Comparison of ENCODE assay signal across 2 cellular contexts in the genomic region with DNA sequence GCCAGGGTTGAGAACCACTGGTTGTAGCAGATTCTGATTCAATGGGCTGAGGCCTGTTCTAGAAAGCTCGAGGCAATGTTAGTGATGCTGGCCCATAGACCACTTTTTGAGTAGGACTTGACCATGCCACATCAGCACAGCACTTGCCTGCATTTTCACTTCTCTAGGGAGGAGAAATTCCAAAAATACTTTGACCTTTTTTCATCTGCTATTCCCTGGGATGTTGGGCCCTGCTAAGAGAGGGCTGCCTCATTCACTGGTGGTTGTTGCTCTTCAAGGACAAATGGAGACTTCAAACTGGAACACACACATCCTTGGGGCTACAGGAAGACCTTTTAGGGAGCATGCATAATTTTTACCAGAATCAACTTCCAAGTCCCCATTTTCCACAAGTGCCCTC.
TF ChIP-seq lines count a peak whose summit lies in the region.

No MANE protein-coding gene starts in this region.

TF ChIP-seq in A549, 52 proteins besides CTCF, POLR2A, EP300 and RAD21:
- TF ChIP-seq CBX8 (IDR thresholded peaks at IDR 0.05): no peak
- TF ChIP-seq, protein P1, sequence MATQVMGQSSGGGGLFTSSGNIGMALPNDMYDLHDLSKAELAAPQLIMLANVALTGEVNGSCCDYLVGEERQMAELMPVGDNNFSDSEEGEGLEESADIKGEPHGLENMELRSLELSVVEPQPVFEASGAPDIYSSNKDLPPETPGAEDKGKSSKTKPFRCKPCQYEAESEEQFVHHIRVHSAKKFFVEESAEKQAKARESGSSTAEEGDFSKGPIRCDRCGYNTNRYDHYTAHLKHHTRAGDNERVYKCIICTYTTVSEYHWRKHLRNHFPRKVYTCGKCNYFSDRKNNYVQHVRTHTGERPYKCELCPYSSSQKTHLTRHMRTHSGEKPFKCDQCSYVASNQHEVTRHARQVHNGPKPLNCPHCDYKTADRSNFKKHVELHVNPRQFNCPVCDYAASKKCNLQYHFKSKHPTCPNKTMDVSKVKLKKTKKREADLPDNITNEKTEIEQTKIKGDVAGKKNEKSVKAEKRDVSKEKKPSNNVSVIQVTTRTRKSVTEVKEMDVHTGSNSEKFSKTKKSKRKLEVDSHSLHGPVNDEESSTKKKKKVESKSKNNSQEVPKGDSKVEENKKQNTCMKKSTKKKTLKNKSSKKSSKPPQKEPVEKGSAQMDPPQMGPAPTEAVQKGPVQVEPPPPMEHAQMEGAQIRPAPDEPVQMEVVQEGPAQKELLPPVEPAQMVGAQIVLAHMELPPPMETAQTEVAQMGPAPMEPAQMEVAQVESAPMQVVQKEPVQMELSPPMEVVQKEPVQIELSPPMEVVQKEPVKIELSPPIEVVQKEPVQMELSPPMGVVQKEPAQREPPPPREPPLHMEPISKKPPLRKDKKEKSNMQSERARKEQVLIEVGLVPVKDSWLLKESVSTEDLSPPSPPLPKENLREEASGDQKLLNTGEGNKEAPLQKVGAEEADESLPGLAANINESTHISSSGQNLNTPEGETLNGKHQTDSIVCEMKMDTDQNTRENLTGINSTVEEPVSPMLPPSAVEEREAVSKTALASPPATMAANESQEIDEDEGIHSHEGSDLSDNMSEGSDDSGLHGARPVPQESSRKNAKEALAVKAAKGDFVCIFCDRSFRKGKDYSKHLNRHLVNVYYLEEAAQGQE (IDR thresholded peaks at IDR 0.05): no peak
- TF ChIP-seq ZFP36 (IDR thresholded peaks at IDR 0.05; ENCODE audit: borderline replicate concordance, partially characterized antibody): no peak
- TF ChIP-seq FOSB (CRISPR knock-in tag; IDR thresholded peaks at IDR 0.05): no peak
- no peak for TF ChIP-seq JUNB (IDR thresholded peaks at IDR 0.05)
- no peak for TF ChIP-seq RNF2 (IDR thresholded peaks at IDR 0.05; ENCODE audit: borderline replicate concordance, low read depth)
- TF ChIP-seq HOXA7 (CRISPR knock-in tag; IDR thresholded peaks at IDR 0.05): no peak
- TF ChIP-seq, protein P2, sequence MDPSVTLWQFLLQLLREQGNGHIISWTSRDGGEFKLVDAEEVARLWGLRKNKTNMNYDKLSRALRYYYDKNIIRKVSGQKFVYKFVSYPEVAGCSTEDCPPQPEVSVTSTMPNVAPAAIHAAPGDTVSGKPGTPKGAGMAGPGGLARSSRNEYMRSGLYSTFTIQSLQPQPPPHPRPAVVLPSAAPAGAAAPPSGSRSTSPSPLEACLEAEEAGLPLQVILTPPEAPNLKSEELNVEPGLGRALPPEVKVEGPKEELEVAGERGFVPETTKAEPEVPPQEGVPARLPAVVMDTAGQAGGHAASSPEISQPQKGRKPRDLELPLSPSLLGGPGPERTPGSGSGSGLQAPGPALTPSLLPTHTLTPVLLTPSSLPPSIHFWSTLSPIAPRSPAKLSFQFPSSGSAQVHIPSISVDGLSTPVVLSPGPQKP (IDR thresholded peaks at IDR 0.05; ENCODE audit: low read depth, low read length): no peak
- TF ChIP-seq ZNF302 (CRISPR knock-in tag; IDR thresholded peaks at IDR 0.05): no peak
- no peak for TF ChIP-seq SREBF2 (IDR thresholded peaks at IDR 0.05)
- TF ChIP-seq MAFK (IDR thresholded peaks at IDR 0.05; ENCODE audit: partially characterized antibody): no peak
- TF ChIP-seq EHF (CRISPR knock-in tag; IDR thresholded peaks at IDR 0.05): no peak
- TF ChIP-seq PHF8 (IDR thresholded peaks at IDR 0.05; ENCODE audit: borderline replicate concordance, low read depth): no peak

TF ChIP-seq in IMR-90, 13 proteins besides CTCF, POLR2A, EP300 and RAD21:
- no peak for TF ChIP-seq MXI1 (IDR thresholded peaks at IDR 0.05; ENCODE audit: borderline replicate concordance, low read depth, low read length)
- TF ChIP-seq FOS (IDR thresholded peaks at IDR 0.05; ENCODE audit: low read depth, low read length): no peak
- no peak for TF ChIP-seq MAZ (IDR thresholded peaks at IDR 0.05; ENCODE audit: borderline replicate concordance, low read depth, low read length)
- TF ChIP-seq, protein P2 (IDR thresholded peaks at IDR 0.05; ENCODE audit: borderline replicate concordance, low read depth, low read length): no peak
- TF ChIP-seq RFX5 (IDR thresholded peaks at IDR 0.05; ENCODE audit: low read depth, low read length): no peak
- no peak for TF ChIP-seq RCOR1 (IDR thresholded peaks at IDR 0.05; ENCODE audit: insufficient replicate concordance, low read length)
- TF ChIP-seq CHD1 (IDR thresholded peaks at IDR 0.05; ENCODE audit: low read depth, low read length): no peak
- no peak for TF ChIP-seq BHLHE40 (IDR thresholded peaks at IDR 0.05; ENCODE audit: low read depth, low read length)
- no peak for TF ChIP-seq MAFK (IDR thresholded peaks at IDR 0.05; ENCODE audit: low read depth, low read length)
- TF ChIP-seq NFE2L2 (IDR thresholded peaks at IDR 0.05; ENCODE audit: low read depth, low read length): no peak
- TF ChIP-seq, protein P3, sequence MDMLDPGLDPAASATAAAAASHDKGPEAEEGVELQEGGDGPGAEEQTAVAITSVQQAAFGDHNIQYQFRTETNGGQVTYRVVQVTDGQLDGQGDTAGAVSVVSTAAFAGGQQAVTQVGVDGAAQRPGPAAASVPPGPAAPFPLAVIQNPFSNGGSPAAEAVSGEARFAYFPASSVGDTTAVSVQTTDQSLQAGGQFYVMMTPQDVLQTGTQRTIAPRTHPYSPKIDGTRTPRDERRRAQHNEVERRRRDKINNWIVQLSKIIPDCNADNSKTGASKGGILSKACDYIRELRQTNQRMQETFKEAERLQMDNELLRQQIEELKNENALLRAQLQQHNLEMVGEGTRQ (IDR thresholded peaks at IDR 0.05; ENCODE audit: low read depth, low read length): no peak
- no peak for TF ChIP-seq SMC3 (IDR thresholded peaks at IDR 0.05; ENCODE audit: low read depth, low read length)
- TF ChIP-seq CEBPB (IDR thresholded peaks at IDR 0.05; ENCODE audit: low read depth, low read length): no peak
TF ChIP-seq in IMR-90: peak in this region for 0.
